1 cellular context compared by ENCODE assay signal in the genomic region with DNA sequence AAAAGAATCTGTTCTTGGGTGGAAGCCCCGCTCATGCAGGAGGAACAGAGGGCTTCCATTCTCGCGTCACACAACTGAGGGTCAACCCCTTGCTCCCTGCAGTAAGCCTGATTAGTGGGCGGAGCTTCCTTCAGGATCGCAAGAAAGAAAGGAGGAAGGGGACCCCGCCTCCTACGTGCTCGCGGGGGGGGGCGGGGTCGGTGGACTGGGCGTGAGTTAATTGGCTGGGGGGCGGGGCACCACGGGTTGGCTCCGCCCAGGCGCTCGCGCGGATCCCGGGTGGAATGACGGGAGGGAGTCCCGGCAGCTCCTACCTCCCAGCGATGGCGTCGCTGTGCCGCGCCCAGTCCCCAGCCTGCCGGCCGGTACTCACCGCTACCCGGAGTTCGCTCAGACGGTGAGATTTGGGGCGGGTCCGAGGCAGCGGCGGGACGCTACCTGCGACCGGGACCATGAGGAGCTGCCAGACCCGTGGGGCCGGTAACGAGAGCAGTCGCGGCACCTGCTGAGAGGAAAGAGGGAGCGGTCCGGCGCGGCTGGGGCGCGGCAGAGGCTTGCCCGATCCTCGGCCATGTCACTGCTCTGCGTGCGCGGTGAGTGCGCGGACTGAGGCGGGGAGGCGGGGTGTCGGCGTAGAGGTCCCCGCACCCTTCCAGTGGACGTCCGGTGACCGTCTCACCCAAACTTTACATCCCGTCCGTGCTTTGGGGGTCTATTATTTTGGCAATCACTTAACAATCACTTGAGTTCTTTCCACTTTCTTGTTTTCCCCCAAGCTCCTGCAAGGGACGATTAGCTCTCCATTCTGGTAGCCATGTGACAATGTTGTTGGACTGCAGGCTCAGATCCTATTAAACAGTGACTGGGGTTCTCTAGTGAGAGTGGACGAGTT.
TF ChIP-seq lines count a peak whose summit lies in the region.

TSS of gene UNC13B (plus strand) at position 297 of the 892 bp plus-strand sequence. CDS start at position 572, 275 bp downstream.

TF ChIP-seq in IMR-90, 13 proteins besides CTCF, POLR2A, EP300 and RAD21 (continued from another document):
- TF ChIP-seq MAZ (IDR thresholded peaks at IDR 0.05; ENCODE audit: borderline replicate concordance, low read depth, low read length), result peak; percentile 63; the same call in 1 of the 2 replicates
